Comparison of ENCODE assay signal across 13 cellular contexts in genomic region chr5:140342896-140343295, GRCh38. TPM values are rescaled to one million over a fixed set of nuclear protein-coding genes. Genes with fewer than 3 reads are reported as not detected.
A peak's percentile ranks its signal among the peaks of the same experiment; 100 is the strongest.
DNase-seq lines count a peak whose midpoint lies in the region; ATAC-seq and TF ChIP-seq lines count a peak whose summit lies in the region.
"Had no signal": no experiment of that assay in that cellular context is flagged by ENCODE, and none has a peak within 500 bp of the region (broad histone marks: within the 10 kb centered on the region; RNA-seq: fewer than 3 reads in every experiment).

No MANE protein-coding gene starts in this region.

- H3K27ac Mint-ChIP-seq in activated T-cell treated with anti-CD3 and anti-CD28 coated beads, Interleukin-2, amount 50 U/mL, for 72 hours = peak overlapping the region; percentile 83

- H3K4me2 ChIP-seq in OCI-LY7 (ENCODE audit: low read length) = peak overlapping the region; percentile 61

- 88 to 100% methylated on average over 1 of the region's 1 CpG for WGBS in aorta, 2 donors

- no peaks in the 10 kb centered on the region for H3K79me2 ChIP-seq in OCI-LY7 (ENCODE audit: insufficient read depth, low read depth, low read length)

- TF ChIP-seq CTCF in OCI-LY7 (conservative IDR thresholded peaks at IDR 0.05; ENCODE audit: low read length) = no peak
- no peak for TF ChIP-seq CTCF in dorsolateral prefrontal cortex (IDR thresholded peaks at IDR 0.05 in 54 of 56, conservative IDR thresholded peaks at IDR 0.05 in 2 of 56; ENCODE audit: low read depth in 1 of 56, partially characterized antibody in 56 of 56)

- peak overlapping the region; percentile 16 for H3K4me3 ChIP-seq in OCI-LY7 (ENCODE audit: low read depth, low read length, poor library complexity, severe bottlenecking)
- no peak overlapping the region for H3K4me3 ChIP-seq in dorsolateral prefrontal cortex
- no peak overlapping the region for H3K4me3 ChIP-seq in stomach smooth muscle (ENCODE audit: low read length in 2 of 2)
- no peak overlapping the region for H3K4me3 ChIP-seq in effector memory CD4-positive, alpha-beta T cell (ENCODE audit: insufficient read depth, low read depth, low read length, poor library complexity, severe bottlenecking)
- H3K4me3 ChIP-seq in aorta (ENCODE audit: low read length in 2 of 2) = no peak overlapping the region
- H3K4me3 ChIP-seq: MG63 had no signal

- no peak for ATAC-seq in activated T-cell treated with anti-CD3 and anti-CD28 coated beads, Interleukin-2, amount 50 U/mL, for 72 hours (replicated peaks in 1 of 2)
- no peak for ATAC-seq in aorta (ENCODE audit: low FRiP score)
- no peak for ATAC-seq in HG02759 (IDR thresholded peaks at IDR 0.05; ENCODE audit: unreplicated experiment)

- no peaks in the 10 kb centered on the region for H3K9me2 ChIP-seq in OCI-LY7 (ENCODE audit: insufficient read depth, low read length)

- peak overlapping the region; percentile 78 for H3K4me3 Mint-ChIP-seq in activated T-cell treated with anti-CD3 and anti-CD28 coated beads, Interleukin-2, amount 50 U/mL, for 72 hours

- no peak overlapping the region for H3K9ac ChIP-seq in stomach smooth muscle (ENCODE audit: low read length in 2 of 2)

- H3K4me1 Mint-ChIP-seq in activated T-cell treated with anti-CD3 and anti-CD28 coated beads, Interleukin-2, amount 50 U/mL, for 72 hours (ENCODE audit: low read depth) = peaks cover 61% of the 10 kb centered on the region

- H3K27me3 Mint-ChIP-seq in activated T-cell treated with anti-CD3 and anti-CD28 coated beads, Interleukin-2, amount 50 U/mL, for 72 hours (ENCODE audit: low read depth) = no peaks in the 10 kb centered on the region

- H3K36me3 Mint-ChIP-seq in activated T-cell treated with anti-CD3 and anti-CD28 coated beads, Interleukin-2, amount 50 U/mL, for 72 hours (ENCODE audit: insufficient read depth in 2 of 2) = peaks cover 5 to 7% of the 10 kb centered on the region in 2 donors

- BruUV-seq in OCI-LY7 (replicated peaks; lab: Mats Ljungman, UMichigan) = no TSS peak

- H2AFZ ChIP-seq in OCI-LY7 (ENCODE audit: low read length) = peak overlapping the region; percentile 89

- H3K4me1 ChIP-seq in OCI-LY7 (ENCODE audit: insufficient read depth, low read length, poor library complexity, severe bottlenecking) (peaks cover 65% of the 10 kb centered on the region), stomach smooth muscle (ENCODE audit: control insufficient read depth, insufficient read depth, low read length) (peaks cover 68% of the 10 kb centered on the region), aorta (ENCODE audit: control insufficient read depth in 1 of 2, insufficient read depth in 2 of 2, low read length in 2 of 2) (no peaks in the 10 kb centered on the region)
- peaks cover 27% of the 10 kb centered on the region for H3K4me1 ChIP-seq in effector memory CD4-positive, alpha-beta T cell (ENCODE audit: control insufficient read depth, insufficient read depth, low read length, poor library complexity, severe bottlenecking)

- POLR2A ChIA-PET in OCI-LY7 (lab: Charles Lee) = interaction anchor here (0.6 to 4.2 kb wide), 7 partner anchors 15 to 1389 kb away, joined by 3 to 25 read pairs (median 4); partner anchors contain the start of gene PFDN1

- H3K27ac ChIP-seq in OCI-LY7 (ENCODE audit: low read depth, low read length, poor library complexity, severe bottlenecking) (peak overlapping the region; percentile 50), dorsolateral prefrontal cortex (peak overlapping the region in 44 of 59 donors; percentile 4 to 93 (median 83)), stomach smooth muscle (ENCODE audit: low read length) (peak overlapping the region; percentile 66), aorta (ENCODE audit: low read depth in 1 of 2, low read length in 2 of 2) (no peak overlapping the region)
- no peak overlapping the region for H3K27ac ChIP-seq in effector memory CD4-positive, alpha-beta T cell (ENCODE audit: insufficient read depth, low read length, poor library complexity, severe bottlenecking)

- H3K9me3 ChIP-seq in OCI-LY7 (ENCODE audit: low read length) (no peaks in the 10 kb centered on the region), stomach smooth muscle (ENCODE audit: control insufficient read depth in 2 of 2, low read length in 2 of 2) (no peaks in the 10 kb centered on the region), aorta (ENCODE audit: control insufficient read depth, low read length) (no peaks in the 10 kb centered on the region)
- H3K9me3 ChIP-seq in effector memory CD4-positive, alpha-beta T cell (ENCODE audit: control insufficient read depth, low read length) = no peaks in the 10 kb centered on the region
- H3K9me3 ChIP-seq: MG63 had no signal

- DNase-seq in activated T-cell treated with anti-CD3 and anti-CD28 coated beads, Interleukin-2, amount 50 U/mL, for 72 hours = no peak
- no peak for DNase-seq in activated T-cell treated with anti-CD3 and anti-CD28 coated beads, Interleukin-2, amount 50 U/mL, for 1 hour
- DNase-seq in OCI-LY7 (ENCODE audit: low spot score) (peak; percentile 34), dorsolateral prefrontal cortex (no peak), aorta (no peak)
- no peak for DNase-seq in effector memory CD4-positive, alpha-beta T cell
- DNase-seq: H7, MG63, NCI-H748 treated with DMSO at 0.1 percent for 48 hours, T1000 had no signal

- H3K9me3 Mint-ChIP-seq in activated T-cell treated with anti-CD3 and anti-CD28 coated beads, Interleukin-2, amount 50 U/mL, for 72 hours = no peaks in the 10 kb centered on the region

- no peaks in the 10 kb centered on the region for H4K20me1 ChIP-seq in OCI-LY7 (ENCODE audit: insufficient read depth, low read length)

- CTCF ChIA-PET in OCI-LY7 (lab: Charles Lee; ENCODE audit: unreplicated experiment) = interaction anchor here (1.4 to 4.2 kb wide), 2 partner anchors 9 to 75 kb away, joined by 4 to 31 read pairs; no protein-coding TSS in a partner anchor

- H3K36me3 ChIP-seq in OCI-LY7 (ENCODE audit: insufficient read depth, low read length) (peaks cover 3% of the 10 kb centered on the region; the same call in 1 of the 2 replicates), stomach smooth muscle (ENCODE audit: control insufficient read depth in 2 of 2, insufficient read depth in 2 of 2, low read length in 2 of 2) (peaks cover 0 to 2% of the 10 kb centered on the region in 2 donors), aorta (ENCODE audit: control insufficient read depth in 1 of 2, insufficient read depth in 2 of 2, low read length in 1 of 2) (no peaks in the 10 kb centered on the region)
- H3K36me3 ChIP-seq in effector memory CD4-positive, alpha-beta T cell (ENCODE audit: control insufficient read depth, insufficient read depth, low read length) = no peaks in the 10 kb centered on the region

- no peaks in the 10 kb centered on the region for H3K27me3 ChIP-seq in dorsolateral prefrontal cortex
- H3K27me3 ChIP-seq in stomach smooth muscle (ENCODE audit: control insufficient read depth in 1 of 2, insufficient read depth in 2 of 2, low read length in 2 of 2) = no peaks in the 10 kb centered on the region
- no peaks in the 10 kb centered on the region for H3K27me3 ChIP-seq in effector memory CD4-positive, alpha-beta T cell (replicated peaks; ENCODE audit: control insufficient read depth, insufficient read depth, low read length, poor library complexity, severe bottlenecking)
- H3K27me3 ChIP-seq in aorta (ENCODE audit: control insufficient read depth in 1 of 2, insufficient read depth in 2 of 2, low read length in 1 of 2) = no peaks in the 10 kb centered on the region
- H3K27me3 ChIP-seq: MG63 had no signal

- intact Hi-C loops in OCI-LY7 (cut with micrococcal nuclease; ENCODE audit: unreplicated experiment) (no loop called here), dorsolateral prefrontal cortex (cut with DNase I) (loop anchor here (5.0 kb wide), 2 partner anchors 41 to 81 kb away; partner anchors contain the start of gene PFDN1 (in 1 of the 2)), aorta (cut with DNase I) (loop anchor here in 1 of 2 donors (5.0 kb wide), 1 partner anchor 41 kb away; the partner anchor contains the start of gene PFDN1)

RNA-seq across cellular contexts. Expression of gene HBEGF, which starts 3.5 kb away (rescaled TPM):
- 10 to 100 TPM in 1 of 2 donors, 1 to 10 TPM in 1; 9.6 to 13.6 TPM for total RNA-seq in activated T-cell treated with anti-CD3 and anti-CD28 coated beads, Interleukin-2, amount 50 U/mL, for 72 hours
- total RNA-seq in OCI-LY7 (2014; rRNA removed; shearing (Covaris generic)) = 4.7 and 5.6 TPM in 2 replicates
- total RNA-seq in OCI-LY7 (2022) (20.2 and 30.9 TPM in 2 replicates), dorsolateral prefrontal cortex (10 to 100 TPM in 46 of 120 experiments, 1 to 10 TPM in 74; 5.3 to 27.6 (median 9.3) TPM), aorta (10 to 100 TPM; 14.5 to 30.2 TPM)
- 1 to 10 TPM; 2.0 to 2.3 TPM for polyA plus RNA-seq in aorta

RNA-seq across cellular contexts. Expression of gene SLC4A9, which starts 17.1 kb away (rescaled TPM):
- under 1 TPM; 0.07 to 0.56 TPM for total RNA-seq in activated T-cell treated with anti-CD3 and anti-CD28 coated beads, Interleukin-2, amount 50 U/mL, for 72 hours
- 0.05 and 0.22 TPM in 2 replicates for total RNA-seq in OCI-LY7 (2014; rRNA removed; shearing (Covaris generic))
- total RNA-seq in OCI-LY7 (2022) (2.6 and 5.1 TPM in 2 replicates), dorsolateral prefrontal cortex (1 to 10 TPM in 89 of 120 experiments, under 1 TPM in 31; 0.28 to 4.5 (median 1.6) TPM), aorta (not detected)
- polyA plus RNA-seq in aorta = not detected
- total RNA-seq: dermis microvascular lymphatic vessel endothelial cell, H7 had no signal

RNA-seq across cellular contexts. Expression of gene PFDN1, which starts 40.0 kb away (rescaled TPM):
- 10 to 100 TPM; 56.3 to 57.9 TPM for total RNA-seq in activated T-cell treated with anti-CD3 and anti-CD28 coated beads, Interleukin-2, amount 50 U/mL, for 72 hours
- total RNA-seq in OCI-LY7 (2014; rRNA removed; shearing (Covaris generic)) = 36.6 and 51.3 TPM in 2 replicates
- total RNA-seq in OCI-LY7 (2022) = 73.9 and 82.1 TPM in 2 replicates
- total RNA-seq in dorsolateral prefrontal cortex = 10 to 100 TPM; 43.9 to 80.3 (median 64.1) TPM
- 10 to 100 TPM; 31.8 to 43.6 TPM for total RNA-seq in aorta
- 10 to 100 TPM; 74.1 to 89.5 TPM for polyA plus RNA-seq in aorta

RNA-seq across cellular contexts. Expression of gene ANKHD1, which starts 58.7 kb away (rescaled TPM):
- total RNA-seq in activated T-cell treated with anti-CD3 and anti-CD28 coated beads, Interleukin-2, amount 50 U/mL, for 72 hours = 100 to 1,000 TPM; 122 to 140 TPM
- 90.6 and 91.5 TPM in 2 replicates for total RNA-seq in OCI-LY7 (2014; rRNA removed; shearing (Covaris generic))
- 138 and 143 TPM in 2 replicates for total RNA-seq in OCI-LY7 (2022)
- 100 to 1,000 TPM in 115 of 120 experiments, 10 to 100 TPM in 5; 85.6 to 158 (median 124) TPM for total RNA-seq in dorsolateral prefrontal cortex
- total RNA-seq in aorta = 100 to 1,000 TPM; 112 to 138 TPM
- 10 to 100 TPM; 17.0 to 77.2 TPM for polyA plus RNA-seq in aorta

Comparison
In these comparisons a context has a peak if more than half of its experiments do, and no peak if none do; other contexts are left out.
1. H3K27ac ChIP-seq: peak in OCI-LY7 (single experiment), dorsolateral prefrontal cortex (44 of 59) and stomach smooth muscle (single experiment); none in effector memory CD4-positive, alpha-beta T cell (single experiment) and aorta (0 of 2).